In the genomic region with DNA sequence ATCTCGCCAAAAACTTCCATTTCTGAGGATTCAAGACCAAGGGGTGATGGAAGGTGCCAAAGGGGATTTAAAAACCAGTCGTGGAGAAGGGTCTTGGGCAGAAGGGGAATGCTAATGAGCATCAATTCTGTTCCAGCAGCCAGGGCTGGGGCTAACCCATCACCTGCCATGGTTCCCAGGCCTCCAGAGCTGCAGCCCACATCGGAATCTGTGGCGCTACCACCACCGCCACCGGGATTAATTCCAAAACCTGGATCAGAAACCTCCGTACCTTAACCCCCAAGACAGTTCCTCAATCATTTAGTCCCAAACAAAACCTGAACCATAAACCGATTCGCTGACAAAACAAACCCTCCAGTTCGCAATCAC, we compare ENCODE assay signal across 8 cellular contexts. TPM values are rescaled to one million over a fixed set of nuclear protein-coding genes. Genes with fewer than 3 reads are reported as not detected.
DNase-seq lines count a peak whose midpoint lies in the region; ATAC-seq and TF ChIP-seq lines count a peak whose summit lies in the region.

No MANE protein-coding gene starts in this region.

- H3K4me3 Mint-ChIP-seq in activated CD4-positive, alpha-beta T cell treated with anti-CD3 and anti-CD28 coated beads for 36 hours, result peak overlapping the region; percentile 90

- POLR2A ChIA-PET in activated CD4-positive, alpha-beta T cell treated with anti-CD3 and anti-CD28 coated beads for 36 hours (lab: Charles Lee), result interaction anchor here (0.6 kb wide), 1 partner anchor 44 kb away, joined by 3 read pairs; no protein-coding TSS in a partner anchor

- peaks cover 4% of the 10 kb centered on the region for H3K4me1 ChIP-seq in neuron (ENCODE audit: insufficient read depth, low read length)

- CTCF ChIA-PET in activated CD4-positive, alpha-beta T cell treated with anti-CD3 and anti-CD28 coated beads for 36 hours (lab: Charles Lee), result no interaction called here

- peaks cover 67% of the 10 kb centered on the region for H3K36me3 Mint-ChIP-seq in activated CD4-positive, alpha-beta T cell treated with anti-CD3 and anti-CD28 coated beads for 36 hours (ENCODE audit: low read depth)

- TF ChIP-seq CTCF in fibroblast of mammary gland (conservative IDR thresholded peaks at IDR 0.05; ENCODE audit: control insufficient read depth, insufficient read depth, low read depth, low read length), result no peak

- peak overlapping the region; percentile 97 for H2AFZ ChIP-seq in neuron (ENCODE audit: low read depth, low read length)

- peaks cover 11% of the 10 kb centered on the region for H3K9me3 ChIP-seq in neuron (ENCODE audit: low read length)

- peak; percentile 6 for ATAC-seq in activated CD4-positive, alpha-beta T cell treated with anti-CD3 and anti-CD28 coated beads for 36 hours
- ATAC-seq in GM19351 (IDR thresholded peaks at IDR 0.05; ENCODE audit: unreplicated experiment), result no peak

- H3K27ac Mint-ChIP-seq in activated CD4-positive, alpha-beta T cell treated with anti-CD3 and anti-CD28 coated beads for 36 hours, result peak overlapping the region; percentile 98

- intact Hi-C loops in activated CD4-positive, alpha-beta T cell treated with anti-CD3 and anti-CD28 coated beads for 36 hours (cut with DNase I, micrococcal nuclease), result loop anchor here (2.0 to 5.0 kb wide), 3 partner anchors 21 to 260 kb away; a partner anchor contains a TSS

- peaks cover 5% of the 10 kb centered on the region for H3K36me3 ChIP-seq in neuron (ENCODE audit: insufficient read depth, low read length)

- DNase-seq in activated CD4-positive, alpha-beta T cell treated with anti-CD3 and anti-CD28 coated beads for 36 hours, result no peak
- DNase-seq in activated CD4-positive, alpha-beta T cell treated with anti-CD3 and anti-CD28 coated beads for 1 hour, result no peak
- DNase-seq in SK-N-DZ (ENCODE audit: low spot score), result peak; percentile 16
- DNase-seq in fibroblast of mammary gland (ENCODE audit: low read depth), result peak; percentile 7
- no peak for DNase-seq in Ammon's horn (ENCODE audit: low spot score)
- no peak for DNase-seq in NCI-H2107 treated with DMSO at 0.1 percent for 48 hours (lab: John Stamatoyannopoulos, UW; ENCODE audit: unreplicated experiment)

- H3K9me3 Mint-ChIP-seq in activated CD4-positive, alpha-beta T cell treated with anti-CD3 and anti-CD28 coated beads for 36 hours (ENCODE audit: low read depth), result peaks cover 24% of the 10 kb centered on the region

- H3K27me3 ChIP-seq in neuron (ENCODE audit: insufficient read depth, low read length), result no peaks in the 10 kb centered on the region

- H3K27me3 Mint-ChIP-seq in activated CD4-positive, alpha-beta T cell treated with anti-CD3 and anti-CD28 coated beads for 36 hours, result no peaks in the 10 kb centered on the region

- peak overlapping the region; percentile 94 for H3K4me3 ChIP-seq in fibroblast of mammary gland (ENCODE audit: control insufficient read depth, low read depth, low read length)
- peak overlapping the region; percentile 92 for H3K4me3 ChIP-seq in neuron (ENCODE audit: low read length)

- peaks cover 15% of the 10 kb centered on the region for H3K4me1 Mint-ChIP-seq in activated CD4-positive, alpha-beta T cell treated with anti-CD3 and anti-CD28 coated beads for 36 hours

RNA-seq across cellular contexts. Expression of a gene that starts 0.6 kb away (rescaled TPM):
- total RNA-seq in activated CD4-positive, alpha-beta T cell treated with anti-CD3 and anti-CD28 coated beads for 36 hours, result 1 to 10 TPM; 8.7 to 9.0 TPM
- 1.5 and 2.1 TPM in 2 replicates for polyA plus RNA-seq in SK-N-DZ (2014; cell fraction: cytosol; rRNA removed)
- polyA plus RNA-seq in SK-N-DZ (2014; cell fraction: nucleus; rRNA removed), result 1.3 and 4.3 TPM in 2 replicates

RNA-seq across cellular contexts. Expression of a gene that starts 20.8 kb away (rescaled TPM):
- total RNA-seq in activated CD4-positive, alpha-beta T cell treated with anti-CD3 and anti-CD28 coated beads for 36 hours, result 10 to 100 TPM in 1 of 2 experiments, 1 to 10 TPM in 1; 9.4 to 10.6 TPM
- 5.3 and 6.3 TPM in 2 replicates for polyA plus RNA-seq in SK-N-DZ (2014; cell fraction: cytosol; rRNA removed)
- 3.8 and 5.0 TPM in 2 replicates for polyA plus RNA-seq in SK-N-DZ (2014; cell fraction: nucleus; rRNA removed)

RNA-seq across cellular contexts. Expression of a gene that starts 20.8 kb away (rescaled TPM):
- total RNA-seq in activated CD4-positive, alpha-beta T cell treated with anti-CD3 and anti-CD28 coated beads for 36 hours, result 1 to 10 TPM; 7.1 to 7.9 TPM
- polyA plus RNA-seq in SK-N-DZ (2014; cell fraction: cytosol; rRNA removed), result 2.4 and 6.7 TPM in 2 replicates
- 2.7 and 6.4 TPM in 2 replicates for polyA plus RNA-seq in SK-N-DZ (2014; cell fraction: nucleus; rRNA removed)

RNA-seq across cellular contexts. Expression of a gene that starts 41.2 kb away (rescaled TPM):
- 10 to 100 TPM; 11.5 to 12.8 TPM for total RNA-seq in activated CD4-positive, alpha-beta T cell treated with anti-CD3 and anti-CD28 coated beads for 36 hours
- 4.2 and 9.7 TPM in 2 replicates for polyA plus RNA-seq in SK-N-DZ (2014; cell fraction: cytosol; rRNA removed)
- 11.0 and 13.3 TPM in 2 replicates for polyA plus RNA-seq in SK-N-DZ (2014; cell fraction: nucleus; rRNA removed)

Comparison
In these comparisons a context has a peak if more than half of its experiments do, and no peak if none do; other contexts are left out.
1. DNase-seq: peak in SK-N-DZ (single experiment) and fibroblast of mammary gland (single experiment); none in activated CD4-positive, alpha-beta T cell treated with anti-CD3 and anti-CD28 coated beads for 36 hours (single experiment), activated CD4-positive, alpha-beta T cell treated with anti-CD3 and anti-CD28 coated beads for 1 hour (single experiment), Ammon's horn (single experiment) and NCI-H2107 treated with DMSO at 0.1 percent for 48 hours (single experiment).